Comparison of ENCODE assay signal across 8 cellular contexts in genomic region chr10:110918269-110918632, GRCh38. TPM values are rescaled to one million over a fixed set of nuclear protein-coding genes. Genes with fewer than 3 reads are reported as not detected.
DNase-seq lines count a peak whose midpoint lies in the region; ATAC-seq, FAIRE-seq and TF ChIP-seq lines count a peak whose summit lies in the region.

No MANE protein-coding gene starts in this region.

- H3K4me3 ChIP-seq in keratinocyte (ENCODE audit: control insufficient read depth in 2 of 3, extremely low read depth in 1 of 3, insufficient read depth in 2 of 3, low read depth in 1 of 3, low read length in 3 of 3) = peak overlapping the region; percentile 74 to 88 (median 87)

- dilution Hi-C loops in keratinocyte (cut with MboI; ENCODE audit: extremely low pct_ligation_motif_present, low sequenced_read_pairs) = no loop called here

- H3K79me2 ChIP-seq in keratinocyte (ENCODE audit: control insufficient read depth, insufficient read depth, low read length) = peaks cover 34% of the 10 kb centered on the region

- peak overlapping the region; percentile 97 for H3K9ac ChIP-seq in keratinocyte (ENCODE audit: control insufficient read depth, extremely low read depth, insufficient read depth, low read length)

- no peaks in the 10 kb centered on the region for H3K9me3 ChIP-seq in keratinocyte (ENCODE audit: control insufficient read depth, low read depth, low read length)

- H3K36me3 ChIP-seq in keratinocyte (ENCODE audit: control insufficient read depth in 2 of 2, extremely low read depth in 1 of 2, insufficient read depth in 2 of 2, low read length in 2 of 2) = no peaks in the 10 kb centered on the region

- peak; percentile 20 for ATAC-seq in HG03060 (IDR thresholded peaks at IDR 0.05; ENCODE audit: low read depth, unreplicated experiment)
- ATAC-seq in GM21526 (IDR thresholded peaks at IDR 0.05; ENCODE audit: low FRiP score, unreplicated experiment) = no peak
- no peak for ATAC-seq in GM21381 (IDR thresholded peaks at IDR 0.05; ENCODE audit: unreplicated experiment)

- H3K27me3 ChIP-seq in keratinocyte (ENCODE audit: control insufficient read depth, extremely low read depth, insufficient read depth, low read length) = no peaks in the 10 kb centered on the region

- H3K9me1 ChIP-seq in keratinocyte (ENCODE audit: control insufficient read depth, extremely low read depth, insufficient read depth, low read length) = no peaks in the 10 kb centered on the region

- DNase-seq in AG09319 (ENCODE audit: extremely low read depth, low read depth) (peak; percentile 92), SKM-1 (lab: John Stamatoyannopoulos, UW; ENCODE audit: unreplicated experiment) (peak; percentile 87), caudate nucleus (lab: John Stamatoyannopoulos, UW) (peak in 3 of 61 donors; percentile 81 to 93 (median 85)), keratinocyte (ENCODE audit: low read depth, low spot score) (peak; percentile 59)
- DNase-seq in stimulated activated CD4-positive, alpha-beta T cell treated with anti-CD3 and anti-CD28 coated beads, Interleukin-2, amount 100 ng/mL, for 4 hours (ENCODE audit: low read depth) = peak; percentile 66

- peak overlapping the region; percentile 81 for H3K4me2 ChIP-seq in keratinocyte (ENCODE audit: control insufficient read depth, extremely low read depth, insufficient read depth, low read depth, low read length)

- peaks cover 10% of the 10 kb centered on the region for H3K4me1 ChIP-seq in keratinocyte (ENCODE audit: control insufficient read depth, extremely low read depth, insufficient read depth, low read length)

- H2AFZ ChIP-seq in keratinocyte (ENCODE audit: control insufficient read depth, low read length) = peak overlapping the region; percentile 72

- H3K27ac ChIP-seq in caudate nucleus (ENCODE audit: low read depth, low read length) = peak overlapping the region; percentile 99
- peak overlapping the region; percentile 94 for H3K27ac ChIP-seq in keratinocyte (ENCODE audit: control insufficient read depth, insufficient read depth, low read length)

- no peaks in the 10 kb centered on the region for H4K20me1 ChIP-seq in keratinocyte (ENCODE audit: control insufficient read depth, extremely low read depth, insufficient read depth, low read length)

- no peak; the same call in 1 of the 2 replicates for TF ChIP-seq CTCF in AG09319 (IDR thresholded peaks at IDR 0.05; ENCODE audit: low read depth, low read length)
- TF ChIP-seq CTCF in keratinocyte (optimal IDR thresholded peaks at IDR 0.05 in 1 of 3, IDR thresholded peaks at IDR 0.05 in 1 of 3, conservative IDR thresholded peaks at IDR 0.05 in 1 of 3; ENCODE audit: extremely low read depth in 1 of 3, insufficient read depth in 2 of 3, low read length in 3 of 3) = no peak

- FAIRE-seq in keratinocyte (lab: Jason Lieb, UNC) = no peak

RNA-seq across cellular contexts. Expression of gene BBIP1, which starts 0.7 kb away (rescaled TPM):
- 12.8 to 30.4 TPM (median 13.9 TPM) in 3 replicates for polyA plus RNA-seq in keratinocyte
- polyA plus RNA-seq in keratinocyte (2011; ENCODE audit: low read depth) = 38.6 TPM
- 12.0 and 26.0 TPM in 2 replicates for polyA plus RNA-seq in keratinocyte (2011; cell fraction: cytosol; rRNA removed)
- 9.2 and 14.1 TPM in 2 replicates for polyA plus RNA-seq in keratinocyte (2011; cell fraction: nucleus; rRNA removed)
- polyA plus RNA-seq in keratinocyte (2012; ENCODE audit: low replicate concordance) = 15.0 and 23.7 TPM in 2 replicates
- polyA minus RNA-seq in keratinocyte = 2.4 to 22.3 TPM (median 4.6 TPM) in 3 replicates
- 6.5 TPM for polyA minus RNA-seq in keratinocyte (2011; cell fraction: cytosol; rRNA and poly(A)+ RNA removed)
- 2.7 and 3.0 TPM in 2 replicates for polyA minus RNA-seq in keratinocyte (2011; cell fraction: nucleus; rRNA and poly(A)+ RNA removed)

RNA-seq across cellular contexts. Expression of gene SHOC2, which starts 1.2 kb away (rescaled TPM):
- polyA plus RNA-seq in keratinocyte = 16.8 to 27.7 TPM (median 21.2 TPM) in 3 replicates
- 22.6 TPM for polyA plus RNA-seq in keratinocyte (2011; ENCODE audit: low read depth)
- polyA plus RNA-seq in keratinocyte (2011; cell fraction: cytosol; rRNA removed) = 14.8 and 30.0 TPM in 2 replicates
- polyA plus RNA-seq in keratinocyte (2011; cell fraction: nucleus; rRNA removed) = 18.0 and 23.4 TPM in 2 replicates
- polyA plus RNA-seq in keratinocyte (2012; ENCODE audit: low replicate concordance) = 19.7 and 21.8 TPM in 2 replicates
- polyA minus RNA-seq in keratinocyte = 12.0 to 38.5 TPM (median 22.2 TPM) in 3 replicates
- polyA minus RNA-seq in keratinocyte (2011; cell fraction: cytosol; rRNA and poly(A)+ RNA removed) = 29.0 TPM
- polyA minus RNA-seq in keratinocyte (2011; cell fraction: nucleus; rRNA and poly(A)+ RNA removed) = 30.6 and 58.2 TPM in 2 replicates

RNA-seq across cellular contexts. Expression of gene PDCD4, which starts 46.5 kb away (rescaled TPM):
- polyA plus RNA-seq in keratinocyte = 63.1 to 146 TPM (median 99.7 TPM) in 3 replicates
- 334 TPM for polyA plus RNA-seq in keratinocyte (2011; ENCODE audit: low read depth)
- 60.6 and 83.9 TPM in 2 replicates for polyA plus RNA-seq in keratinocyte (2011; cell fraction: cytosol; rRNA removed)
- 75.6 and 156 TPM in 2 replicates for polyA plus RNA-seq in keratinocyte (2011; cell fraction: nucleus; rRNA removed)
- polyA plus RNA-seq in keratinocyte (2012; ENCODE audit: low replicate concordance) = 80.0 and 198 TPM in 2 replicates
- polyA minus RNA-seq in keratinocyte = 8.4 to 29.0 TPM (median 14.0 TPM) in 3 replicates
- 27.0 TPM for polyA minus RNA-seq in keratinocyte (2011; cell fraction: cytosol; rRNA and poly(A)+ RNA removed)
- 37.1 and 90.1 TPM in 2 replicates for polyA minus RNA-seq in keratinocyte (2011; cell fraction: nucleus; rRNA and poly(A)+ RNA removed)
